ENCODE assay signal across 22 cellular contexts in genomic region chr16:69651217-69651616, GRCh38.
DNase-seq lines count a peak whose midpoint lies in the region; ATAC-seq, FAIRE-seq and TF ChIP-seq lines count a peak whose summit lies in the region.
"Had no signal": no experiment of that assay in that cellular context is flagged by ENCODE, and none has a peak within 500 bp of the region (broad histone marks: within the 10 kb centered on the region; RNA-seq: fewer than 3 reads in every experiment).

No MANE protein-coding gene starts in this region.

- no peak for TF ChIP-seq EP300 in HepG2 (IDR thresholded peaks at IDR 0.05; ENCODE audit: low read depth in 2 of 2, low read length in 2 of 2)
- TF ChIP-seq EP300 in HepG2 (CRISPR knock-in tag; IDR thresholded peaks at IDR 0.05; ENCODE audit: borderline replicate concordance): no peak

- H3K9me3 ChIP-seq in HepG2 (ENCODE audit: low read length) (no peaks in the 10 kb centered on the region), right lobe of liver (no peaks in the 10 kb centered on the region)
- H3K9me3 ChIP-seq: BE2C, SJCRH30 had no signal

- no peaks in the 10 kb centered on the region for H4K20me1 ChIP-seq in HepG2 (ENCODE audit: insufficient read depth, low read length)

- no peak for FAIRE-seq in HepG2 (lab: Jason Lieb, UNC)
- FAIRE-seq: RCC 7860 had no signal

- POLR2A ChIA-PET in HepG2 (lab: Yijun Ruan, JAX) (no interaction called here), T-cell (lab: Charles Lee) (interaction anchor here in 1 of 2 donors (0.6 kb wide), 1 partner anchor 1522 kb away, joined by 3 read pairs; no protein-coding TSS in a partner anchor)

- H3K27ac Mint-ChIP-seq in memory B cell: peak overlapping the region; percentile 30
- no peak overlapping the region for H3K27ac Mint-ChIP-seq in T-cell
- H3K27ac Mint-ChIP-seq: GM23338 had no signal

- no peak overlapping the region for H2AFZ ChIP-seq in HepG2 (ENCODE audit: low read length)
- H2AFZ ChIP-seq: GM23338 had no signal

- H3K4me3 Mint-ChIP-seq in memory B cell (no peak overlapping the region), T-cell (no peak overlapping the region)
- H3K4me3 Mint-ChIP-seq: GM23338 had no signal

- ATAC-seq in HepG2 (no peak), right lobe of liver (no peak), memory B cell (ENCODE audit: low read depth) (no peak), T-cell (replicated peaks in 1 of 4) (no peak), GM21619 (IDR thresholded peaks at IDR 0.05; ENCODE audit: unreplicated experiment) (no peak)
- ATAC-seq: GM23338 had no signal

- no peak overlapping the region for H3K4me2 ChIP-seq in HepG2 (ENCODE audit: low read depth, low read length)
- H3K4me2 ChIP-seq: GM23338 had no signal

- 100% methylated on average over 2 of the region's 2 CpGs for WGBS in HepG2 (ENCODE audit: low lambda C conversion rate)
- 90% methylated on average over 2 of the region's 2 CpGs for WGBS in right lobe of liver (ENCODE audit: insufficient coverage, low coverage, low lambda C conversion rate, missing lambda C conversion rate)

- peaks cover 2% of the 10 kb centered on the region for H3K79me2 ChIP-seq in HepG2 (ENCODE audit: insufficient read depth, low read length)

- H3K4me3 ChIP-seq in HepG2 (replicated peaks in 1 of 3; ENCODE audit: insufficient read depth in 1 of 3, low read depth in 2 of 3, low read length in 3 of 3) (no peak overlapping the region), right lobe of liver (no peak overlapping the region)
- H3K4me3 ChIP-seq: GM23338, SJCRH30 had no signal

- H3K4me1 ChIP-seq in HepG2 (ENCODE audit: insufficient read depth, low read length) (peaks cover 7% of the 10 kb centered on the region; the same call in 1 of the 2 replicates), right lobe of liver (no peaks in the 10 kb centered on the region)
- H3K4me1 ChIP-seq: BE2C, SJCRH30 had no signal

- intact Hi-C loops in HepG2 (cut with micrococcal nuclease; ENCODE audit: unreplicated experiment): no loop called here
- intact Hi-C loops in right lobe of liver (cut with DNase I): no loop called here

- no peak for TF ChIP-seq RAD21 in HepG2 (CRISPR knock-in tag; IDR thresholded peaks at IDR 0.05)

- in situ Hi-C loops in HepG2 (cut with HindIII; ENCODE audit: extremely low pct_ligation_motif_present, low pct_unique_long_range_greater_than_20kb): no loop called here

- no peak overlapping the region for H3K9ac ChIP-seq in HepG2 (ENCODE audit: insufficient read depth, low read depth, low read length)

- CTCF ChIA-PET in HepG2 (lab: Yijun Ruan, JAX; ENCODE audit: low intra/inter-chr PET ratio, low total read pairs): no interaction called here
- CTCF ChIA-PET in T-cell (lab: Charles Lee): interaction anchor here in 1 of 2 donors (0.6 to 0.7 kb wide), 2 partner anchors 10 to 1148 kb away, joined by 3 to 4 read pairs; no protein-coding TSS in a partner anchor

- no peaks in the 10 kb centered on the region for H3K27me3 Mint-ChIP-seq in memory B cell
- H3K27me3 Mint-ChIP-seq in T-cell: no peaks in the 10 kb centered on the region

- H3K9me3 Mint-ChIP-seq in memory B cell (no peaks in the 10 kb centered on the region), T-cell (no peaks in the 10 kb centered on the region)
- H3K9me3 Mint-ChIP-seq: GM23338 had no signal

- no peak overlapping the region for H3K27ac ChIP-seq in HepG2 (ENCODE audit: extremely low read length, insufficient read depth, low read length)
- H3K27ac ChIP-seq in right lobe of liver: no peak overlapping the region
- H3K27ac ChIP-seq: SJCRH30 had no signal

- DNase-seq in HepG2 (ENCODE audit: low spot score): no peak
- DNase-seq in right lobe of liver: no peak
- DNase-seq in LHCN-M2 (ENCODE audit: low read depth): peak; percentile 11
- no peak for DNase-seq in memory B cell (ENCODE audit: low spot score in 2 of 2)
- no peak for DNase-seq in T-cell
- no peak for DNase-seq in inferior parietal cortex (ENCODE audit: extremely low spot score)
- DNase-seq: BE2C, COR-L47, DMS 273 treated with DMSO at 0.1 percent for 48 hours, DMS79 treated with DMSO at 0.1 percent for 48 hours, HCEC 1CT, KG1, NCI-H1105, NCI-H146, NCI-H2029, NCI-H345, NCI-H524, NCI-H774 had no signal

- TF ChIP-seq CTCF in HepG2 (CRISPR knock-in tag; IDR thresholded peaks at IDR 0.05) (no peak), right lobe of liver (IDR thresholded peaks at IDR 0.05) (no peak)

- no peaks in the 10 kb centered on the region for H3K4me1 Mint-ChIP-seq in memory B cell
- H3K4me1 Mint-ChIP-seq in T-cell: no peaks in the 10 kb centered on the region
- H3K4me1 Mint-ChIP-seq: GM23338 had no signal

- TF ChIP-seq POLR2A in HepG2 (IDR thresholded peaks at IDR 0.05; ENCODE audit: insufficient read depth in 1 of 2, low read depth in 2 of 2, low read length in 2 of 2): no peak
- TF ChIP-seq POLR2A in right lobe of liver (IDR thresholded peaks at IDR 0.05): no peak

- BruUV-seq in HepG2 (replicated peaks; lab: Mats Ljungman, UMichigan): no TSS peak

- H3K36me3 ChIP-seq in HepG2 (replicated peaks in 1 of 2; ENCODE audit: control insufficient read depth in 1 of 2, insufficient read depth in 2 of 2, low read length in 2 of 2): peaks cover 18 to 75% of the 10 kb centered on the region in 2 experiments
- H3K36me3 ChIP-seq in right lobe of liver: peaks cover 0 to 36% (median 7%) of the 10 kb centered on the region in 4 donors

- H3K27me3 ChIP-seq in HepG2 (ENCODE audit: control insufficient read depth in 1 of 2, insufficient read depth in 2 of 2, low read length in 2 of 2) (no peaks in the 10 kb centered on the region), right lobe of liver (no peaks in the 10 kb centered on the region)
- H3K27me3 ChIP-seq: BE2C, SJCRH30 had no signal

- H3K36me3 Mint-ChIP-seq in memory B cell (peaks cover 21% of the 10 kb centered on the region), T-cell (peaks cover 37% of the 10 kb centered on the region)

TF ChIP-seq in HepG2, 621 proteins besides CTCF, POLR2A, EP300 and RAD21:
- TF ChIP-seq HNRNPL (IDR thresholded peaks at IDR 0.05; ENCODE audit: low read depth, low read length) (no peak), RBM22 (optimal IDR thresholded peaks at IDR 0.05; ENCODE audit: low read length) (peak; percentile 91), ZNF33B (CRISPR knock-in tag; IDR thresholded peaks at IDR 0.05) (no peak), NRL (CRISPR knock-in tag; IDR thresholded peaks at IDR 0.05; ENCODE audit: borderline replicate concordance) (no peak), NPAS2 (CRISPR knock-in tag; IDR thresholded peaks at IDR 0.05; ENCODE audit: borderline replicate concordance) (no peak)
